Comparison of ENCODE assay signal across 18 cellular contexts in the genomic region with DNA sequence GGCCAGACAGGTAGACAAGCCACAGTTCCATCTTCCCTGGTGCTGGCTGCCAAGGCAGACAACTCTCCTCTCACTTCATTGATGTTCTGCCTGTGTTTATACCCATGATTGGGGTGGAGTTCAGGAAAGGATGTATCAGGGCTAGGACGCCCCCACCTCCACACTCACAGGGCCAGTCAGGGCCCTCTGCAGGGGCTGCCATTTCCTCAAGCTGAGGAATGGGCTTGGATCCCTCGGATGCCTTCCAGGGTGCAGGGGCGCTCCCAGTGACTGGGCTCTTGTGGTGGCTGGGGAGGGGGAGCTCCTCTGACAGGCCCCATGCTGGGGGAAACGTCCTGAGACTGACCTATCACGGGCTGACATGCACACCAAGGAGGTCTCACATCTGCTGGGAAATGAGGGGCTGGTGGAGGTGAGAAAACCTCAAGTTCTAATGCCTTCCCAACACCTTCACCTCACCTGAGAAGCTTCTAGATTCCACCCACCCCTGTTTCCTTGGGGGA. TPM values are rescaled to one million over a fixed set of nuclear protein-coding genes. Genes with fewer than 3 reads are reported as not detected.
DNase-seq lines count a peak whose midpoint lies in the region; ATAC-seq, FAIRE-seq and TF ChIP-seq lines count a peak whose summit lies in the region.
"Had no signal": no experiment of that assay in that cellular context is flagged by ENCODE, and none has a peak within 500 bp of the region (broad histone marks: within the 10 kb centered on the region; RNA-seq: fewer than 3 reads in every experiment).

No MANE protein-coding gene starts in this region.

- H3K4me1 ChIP-seq in PC-3 (ENCODE audit: insufficient read depth, low read length) (peaks cover 56% of the 10 kb centered on the region), H1 (replicated peaks in 1 of 4; ENCODE audit: control insufficient read depth in 3 of 4, insufficient read depth in 4 of 4, low read length in 3 of 4) (peaks cover 0 to 14% (median 9%) of the 10 kb centered on the region in 4 experiments; a peak in 5 of 7 replicates), thymus (ENCODE audit: control insufficient read depth, insufficient read depth, low read length) (peaks cover 65% of the 10 kb centered on the region), SK-N-SH (ENCODE audit: control insufficient read depth in 1 of 2, insufficient read depth in 2 of 2, low read depth in 1 of 2, low read length in 1 of 2) (peaks cover 0 to 9% of the 10 kb centered on the region in 2 experiments; a peak in 2 of 4 replicates)
- H3K4me1 ChIP-seq: uterus had no signal

- H3K27ac ChIP-seq in PC-3 (ENCODE audit: low read length) (peak overlapping the region; percentile 100), H1 (ENCODE audit: low read depth, low read length) (no peak overlapping the region), thymus (ENCODE audit: low read depth) (peak overlapping the region; percentile 98), SK-N-SH (ENCODE audit: low read depth in 2 of 2, low read length in 1 of 2) (no peak overlapping the region)
- H3K27ac ChIP-seq: adrenal gland, uterus had no signal

- H4K8ac ChIP-seq in H1 (ENCODE audit: extremely low read depth, insufficient read depth, low read length) = peak overlapping the region; percentile 58; the same call in 1 of the 2 replicates

- intact Hi-C loops in PC-3 (cut with micrococcal nuclease) = no loop called here

- H3K9me3 Mint-ChIP-seq in activated naive CD4-positive, alpha-beta T cell treated with anti-CD3 and anti-CD28 coated beads, Interleukin-2, amount 50 U/mL, for 24 hours = no peaks in the 10 kb centered on the region

- H3K4me2 ChIP-seq in PC-3 (ENCODE audit: low read length) = no peak overlapping the region
- no peak overlapping the region for H3K4me2 ChIP-seq in H1 (ENCODE audit: insufficient read depth in 1 of 2, low read depth in 2 of 2, low read length in 2 of 2)
- H3K4me2 ChIP-seq in SK-N-SH = no peak overlapping the region

- H2BK20ac ChIP-seq in H1 (ENCODE audit: low read length) = no peak overlapping the region

- H3K36me3 Mint-ChIP-seq in activated naive CD4-positive, alpha-beta T cell treated with anti-CD3 and anti-CD28 coated beads, Interleukin-2, amount 50 U/mL, for 24 hours = no peaks in the 10 kb centered on the region

- no peak overlapping the region for H3K4ac ChIP-seq in H1 (replicated peaks; ENCODE audit: insufficient read length, low read depth, low read length)

- ATAC-seq in PC-3 (no peak), GM18498 (IDR thresholded peaks at IDR 0.05; ENCODE audit: unreplicated experiment) (no peak), HG03460 (IDR thresholded peaks at IDR 0.05; ENCODE audit: unreplicated experiment) (no peak)
- ATAC-seq: HCT116 had no signal

- CTCF ChIA-PET in PC-3 (lab: Charles Lee) = no interaction called here
- CTCF ChIA-PET in H1 (lab: Charles Lee; ENCODE audit: partially characterized antibody) = interaction anchor here (0.8 to 5.5 kb wide), 13 partner anchors 9 to 379 kb away, joined by 3 to 48 read pairs (median 5); no protein-coding TSS in a partner anchor
- CTCF ChIA-PET in SK-N-SH (lab: Yijun Ruan, JAX) = interaction anchor here (1.2 to 1.7 kb wide), 2 partner anchors 20 to 28 kb away, joined by 3 to 7 read pairs; no protein-coding TSS in a partner anchor

- WGBS in H1 (ENCODE audit: extremely low coverage in 1 of 2, insufficient coverage in 1 of 2, insufficient read length in 1 of 2, insufficient replicate concordance in 2 of 2, low coverage in 1 of 2, low lambda C conversion rate in 2 of 2, missing lambda C conversion rate in 1 of 2), 2 experiments = 71% methylated on average over 5 of the region's 5 CpGs; no CpG with 5 or more reads in 1 of the 2 experiments
- WGBS in thymus = 66% methylated on average over 5 of the region's 5 CpGs
- 43% methylated on average over 1 of the region's 5 CpGs for WGBS in SK-N-SH (ENCODE audit: low lambda C conversion rate)

- no peaks in the 10 kb centered on the region for H3K9me3 ChIP-seq in PC-3 (ENCODE audit: low read length)
- H3K9me3 ChIP-seq in H1 (ENCODE audit: insufficient read depth in 2 of 2, low read depth in 1 of 2, low read length in 1 of 2) = no peaks in the 10 kb centered on the region
- H3K9me3 ChIP-seq in thymus (ENCODE audit: control insufficient read depth) = no peaks in the 10 kb centered on the region
- no peaks in the 10 kb centered on the region for H3K9me3 ChIP-seq in SK-N-SH
- H3K9me3 ChIP-seq: adrenal gland, uterus had no signal

- no peaks in the 10 kb centered on the region; the same call in 1 of the 2 replicates for H3K23me2 ChIP-seq in H1 (ENCODE audit: low read depth, low read length)

- H2BK5ac ChIP-seq in H1 (ENCODE audit: low read depth, low read length) = no peak overlapping the region

- no peak overlapping the region for H4K91ac ChIP-seq in H1 (replicated peaks; ENCODE audit: insufficient read length, low read length)

- H3F3A ChIP-seq in PC-3 (ENCODE audit: low read length, unreplicated experiment) (peaks cover 6% of the 10 kb centered on the region), SK-N-SH (replicated peaks; ENCODE audit: insufficient read depth) (peaks cover 7% of the 10 kb centered on the region)

- no peaks in the 10 kb centered on the region for H3K27me3 Mint-ChIP-seq in activated naive CD4-positive, alpha-beta T cell treated with anti-CD3 and anti-CD28 coated beads, Interleukin-2, amount 50 U/mL, for 24 hours

- H3K4me3 ChIP-seq in PC-3 (ENCODE audit: low read length) (no peak overlapping the region), H1 (ENCODE audit: extremely low read depth in 1 of 4, insufficient read depth in 2 of 4, low read depth in 3 of 4, low read length in 4 of 4) (no peak overlapping the region), thymus (ENCODE audit: low read length) (no peak overlapping the region), SK-N-SH (ENCODE audit: low read depth in 2 of 2, low read length in 1 of 2) (no peak overlapping the region)
- H3K4me3 ChIP-seq: adrenal gland, uterus had no signal

- no peak overlapping the region; the same call in 1 of the 2 replicates for H2BK15ac ChIP-seq in H1 (ENCODE audit: low read length)

- H3K27ac Mint-ChIP-seq in activated naive CD4-positive, alpha-beta T cell treated with anti-CD3 and anti-CD28 coated beads, Interleukin-2, amount 50 U/mL, for 24 hours = peak overlapping the region; percentile 97

- no peak overlapping the region for H3K9ac ChIP-seq in PC-3 (ENCODE audit: low read length)
- H3K9ac ChIP-seq in H1 (replicated peaks in 1 of 4; ENCODE audit: extremely low read depth in 1 of 4, low read depth in 3 of 4, low read length in 3 of 4) = no peak overlapping the region
- H3K9ac ChIP-seq in SK-N-SH = no peak overlapping the region

- H2BK120ac ChIP-seq in H1 (replicated peaks; ENCODE audit: low read depth, low read length) = no peak overlapping the region

- BruUV-seq in PC-3 (replicated peaks; lab: Mats Ljungman, UMichigan) = no TSS peak

- no peak overlapping the region for H3K23ac ChIP-seq in H1 (ENCODE audit: insufficient read length)

- H3K79me2 ChIP-seq in PC-3 (ENCODE audit: low read length) (peaks cover 6% of the 10 kb centered on the region), H1 (ENCODE audit: control insufficient read depth in 1 of 2, insufficient read depth in 2 of 2, low read length in 2 of 2) (no peaks in the 10 kb centered on the region), SK-N-SH (ENCODE audit: insufficient read depth) (no peaks in the 10 kb centered on the region)

- TF ChIP-seq EP300 in H1 (IDR thresholded peaks at IDR 0.05; ENCODE audit: borderline replicate concordance in 1 of 2, low read depth in 2 of 2, low read length in 2 of 2) (no peak), SK-N-SH (IDR thresholded peaks at IDR 0.05; ENCODE audit: borderline replicate concordance in 1 of 2, low read depth in 1 of 2, low read length in 1 of 2) (no peak)

- H4K5ac ChIP-seq in H1 (ENCODE audit: insufficient read length, low read depth, low read length) = no peak overlapping the region

- no peak overlapping the region for H2BK12ac ChIP-seq in H1 (ENCODE audit: low read depth, low read length)

- H3K27me3 ChIP-seq in PC-3 (ENCODE audit: low read length) (no peaks in the 10 kb centered on the region), H1 (replicated peaks in 1 of 4; ENCODE audit: control insufficient read depth in 3 of 4, extremely low read depth in 1 of 4, insufficient read depth in 3 of 4, low read length in 3 of 4) (no peaks in the 10 kb centered on the region; a peak in 2 of 7 replicates), thymus (ENCODE audit: control insufficient read depth, insufficient read depth) (no peaks in the 10 kb centered on the region), SK-N-SH (ENCODE audit: insufficient read depth) (no peaks in the 10 kb centered on the region)
- H3K27me3 ChIP-seq: adrenal gland, uterus had no signal

- no peak for TF ChIP-seq POLR2A in H1 (IDR thresholded peaks at IDR 0.05; ENCODE audit: control extremely low read depth in 1 of 2, low read depth in 2 of 2, low read length in 2 of 2)

- FAIRE-seq in H1 (lab: Jason Lieb, UNC) = no peak
- FAIRE-seq: HTR-8/SVneo, keratinocyte had no signal

- H2AFZ ChIP-seq in PC-3 (ENCODE audit: low read length) (no peak overlapping the region), H1 (ENCODE audit: low read length) (no peak overlapping the region), SK-N-SH (ENCODE audit: low read depth) (no peak overlapping the region)

- peaks cover 82% of the 10 kb centered on the region for H3K4me1 Mint-ChIP-seq in activated naive CD4-positive, alpha-beta T cell treated with anti-CD3 and anti-CD28 coated beads, Interleukin-2, amount 50 U/mL, for 24 hours

- no peak for TF ChIP-seq CTCF in PC-3 (conservative IDR thresholded peaks at IDR 0.05; ENCODE audit: low read depth, low read length)
- no peak for TF ChIP-seq CTCF in H1 (IDR thresholded peaks at IDR 0.05; ENCODE audit: control extremely low read depth in 1 of 3, insufficient read depth in 1 of 3, low read depth in 1 of 3, low read length in 3 of 3)
- no peak for TF ChIP-seq CTCF in SK-N-SH (IDR thresholded peaks at IDR 0.05)

- TF ChIP-seq RAD21 in H1 (IDR thresholded peaks at IDR 0.05 in 1 of 2, conservative IDR thresholded peaks at IDR 0.05 in 1 of 2; ENCODE audit: low read depth in 2 of 2, low read length in 2 of 2) (no peak), SK-N-SH (IDR thresholded peaks at IDR 0.05; ENCODE audit: low read length) (no peak)

- no peak overlapping the region for H3K14ac ChIP-seq in H1 (ENCODE audit: insufficient read length)

- POLR2A ChIA-PET in PC-3 (lab: Charles Lee; ENCODE audit: unreplicated experiment) = no interaction called here
- POLR2A ChIA-PET in H1 (lab: Charles Lee; ENCODE audit: partially characterized antibody) = interaction anchor here (1.0 to 1.4 kb wide), 2 partner anchors 14 to 16 kb away, joined by 3 read pairs; no protein-coding TSS in a partner anchor
- POLR2A ChIA-PET in SK-N-SH (lab: Yijun Ruan, JAX) = no interaction called here

- peak overlapping the region; percentile 64 for H3K4me3 Mint-ChIP-seq in activated naive CD4-positive, alpha-beta T cell treated with anti-CD3 and anti-CD28 coated beads, Interleukin-2, amount 50 U/mL, for 24 hours

- H3K9me2 ChIP-seq in PC-3 (replicated peaks; ENCODE audit: low read length) (no peaks in the 10 kb centered on the region), SK-N-SH (no peaks in the 10 kb centered on the region)

- no peak overlapping the region for H3K18ac ChIP-seq in H1 (ENCODE audit: extremely low read depth, low read length)

- no peaks in the 10 kb centered on the region for H3K79me1 ChIP-seq in H1 (ENCODE audit: low read depth, low read length)

- H3K36me3 ChIP-seq in PC-3 (ENCODE audit: low read depth, low read length) = no peaks in the 10 kb centered on the region
- H3K36me3 ChIP-seq in H1 (ENCODE audit: control insufficient read depth in 2 of 4, insufficient read depth in 4 of 4, low read length in 3 of 4) = no peaks in the 10 kb centered on the region
- no peaks in the 10 kb centered on the region for H3K36me3 ChIP-seq in thymus (ENCODE audit: control insufficient read depth, insufficient read depth)
- no peaks in the 10 kb centered on the region for H3K36me3 ChIP-seq in SK-N-SH (replicated peaks in 1 of 2; ENCODE audit: control insufficient read depth in 1 of 2, insufficient read depth in 2 of 2, low read length in 1 of 2)
- H3K36me3 ChIP-seq: adrenal gland, uterus had no signal

- H4K20me1 ChIP-seq in PC-3 (ENCODE audit: low read length) (no peaks in the 10 kb centered on the region), H1 (replicated peaks in 1 of 2; ENCODE audit: control insufficient read depth in 1 of 2, insufficient read depth in 2 of 2, low read length in 2 of 2) (no peaks in the 10 kb centered on the region), SK-N-SH (ENCODE audit: insufficient read depth) (no peaks in the 10 kb centered on the region)

- H2AK5ac ChIP-seq in H1 (ENCODE audit: low read depth, low read length) = no peak overlapping the region

- H3K56ac ChIP-seq in H1 (replicated peaks; ENCODE audit: insufficient read length, low read depth, low read length) = no peak overlapping the region

- no peak for DNase-seq in activated naive CD4-positive, alpha-beta T cell treated with anti-CD3 and anti-CD28 coated beads, Interleukin-2, amount 50 U/mL, for 16 hours
- DNase-seq in PC-3 (no peak), H1 (ENCODE audit: low read depth in 1 of 2, low spot score in 2 of 2) (no peak), SK-N-SH (no peak)
- DNase-seq: adrenal gland, NCI-H1048, NCI-H226, uterus had no signal

RNA-seq across cellular contexts. Expression of a gene that starts 31.4 kb away (rescaled TPM):
- 74.9 and 75.9 TPM in 2 replicates for total RNA-seq in PC-3 (2014; rRNA removed)
- total RNA-seq in H1 (2021; fragmentation: NEBNext Ultra II Directional; extraction: Animal tissue kit (Norgen Biotek cat#: 25700)) = 14.6 and 15.0 TPM in 2 replicates
- polyA plus RNA-seq in H1 (2011; rRNA removed) (10.7 and 13.4 TPM in 2 replicates), thymus (12.3 TPM), SK-N-SH (2012; rRNA removed) (0.80 and 1.3 TPM in 2 replicates)
- 10.9 TPM for polyA plus RNA-seq in H1 (2011; cell fraction: cytosol; rRNA removed)
- polyA plus RNA-seq in H1 (2011; cell fraction: nucleus; rRNA removed) = 19.2 TPM
- polyA plus RNA-seq in H1 (2012, experiment 1 of 2) = 10.5 to 14.0 TPM (median 12.0 TPM) in 4 replicates
- 11.5 TPM for polyA plus RNA-seq in H1 (2012, experiment 2 of 2)
- polyA plus RNA-seq in H1 (2013, experiment 1 of 2) = 16.7 TPM
- 16.7 TPM for polyA plus RNA-seq in H1 (2013, experiment 2 of 2)
- 10.7 and 12.5 TPM in 2 replicates for polyA minus RNA-seq in H1 (2011; rRNA and poly(A)+ RNA removed)
- 4.6 TPM for polyA minus RNA-seq in H1 (2011; cell fraction: cytosol; rRNA and poly(A)+ RNA removed)
- polyA minus RNA-seq in H1 (2011; cell fraction: nucleus; rRNA and poly(A)+ RNA removed) = 9.5 TPM
- 0.50 and 0.92 TPM in 2 replicates for polyA plus RNA-seq in SK-N-SH (2012; cell fraction: cytosol; rRNA removed)
- 1.1 and 1.3 TPM in 2 replicates for polyA plus RNA-seq in SK-N-SH (2012; cell fraction: nucleus; rRNA removed)

RNA-seq across cellular contexts. Expression of a gene that starts 34.9 kb away (rescaled TPM):
- 0.18 TPM in 1 of 2 replicates, not detected in the other for total RNA-seq in PC-3 (2014; rRNA removed)
- total RNA-seq in H1 (2021; fragmentation: NEBNext Ultra II Directional; extraction: Animal tissue kit (Norgen Biotek cat#: 25700)) = 1.9 and 3.3 TPM in 2 replicates
- polyA plus RNA-seq in H1 (2011; rRNA removed) (7.2 and 7.5 TPM in 2 replicates), thymus (1.0 TPM), SK-N-SH (2012; rRNA removed) (0.08 TPM in 1 of 2 replicates, not detected in the other)
- 6.9 TPM for polyA plus RNA-seq in H1 (2011; cell fraction: cytosol; rRNA removed)
- polyA plus RNA-seq in H1 (2011; cell fraction: nucleus; rRNA removed) = 7.1 TPM
- polyA plus RNA-seq in H1 (2012, experiment 1 of 2) = 3.6 to 5.9 TPM (median 4.9 TPM) in 4 replicates
- 4.9 TPM for polyA plus RNA-seq in H1 (2012, experiment 2 of 2)
- 2.0 TPM for polyA plus RNA-seq in H1 (2013, experiment 1 of 2)
- polyA plus RNA-seq in H1 (2013, experiment 2 of 2) = 2.0 TPM
- polyA minus RNA-seq in H1 (2011; rRNA and poly(A)+ RNA removed) = 6.3 and 7.6 TPM in 2 replicates
- polyA minus RNA-seq in H1 (2011; cell fraction: cytosol; rRNA and poly(A)+ RNA removed) = 4.3 TPM
- polyA minus RNA-seq in H1 (2011; cell fraction: nucleus; rRNA and poly(A)+ RNA removed) = 2.8 TPM
- 0.03 TPM in 1 of 2 replicates, not detected in the other for polyA plus RNA-seq in SK-N-SH (2012; cell fraction: cytosol; rRNA removed)
- not detected in 2 replicates for polyA plus RNA-seq in SK-N-SH (2012; cell fraction: nucleus; rRNA removed)
- total RNA-seq: glomerular endothelial cell; pulmonary artery endothelial cell; T-helper 1 cell treated with Interleukin-12 subunit alpha and Interleukin-12 subunit beta and Interleukin-4 antibody, amounts not matched to agents 30 ng/mL and 1 ng/mL, for 36 hours had no signal
- polyA plus RNA-seq: keratinocyte had no signal

RNA-seq across cellular contexts. Expression of a gene that starts 58.6 kb away (rescaled TPM):
- 46.1 and 57.1 TPM in 2 replicates for total RNA-seq in PC-3 (2014; rRNA removed)
- 71.5 and 76.7 TPM in 2 replicates for total RNA-seq in H1 (2021; fragmentation: NEBNext Ultra II Directional; extraction: Animal tissue kit (Norgen Biotek cat#: 25700))
- polyA plus RNA-seq in H1 (2011; rRNA removed) = 183 and 186 TPM in 2 replicates
- 101 TPM for polyA plus RNA-seq in H1 (2011; cell fraction: cytosol; rRNA removed)
- 85.9 TPM for polyA plus RNA-seq in H1 (2011; cell fraction: nucleus; rRNA removed)
- polyA plus RNA-seq in H1 (2012, experiment 1 of 2) = 56.4 to 78.9 TPM (median 73.2 TPM) in 4 replicates
- 143 TPM for polyA plus RNA-seq in H1 (2012, experiment 2 of 2)
- 41.2 TPM for polyA plus RNA-seq in H1 (2013, experiment 1 of 2)
- polyA plus RNA-seq in H1 (2013, experiment 2 of 2) = 42.3 TPM
- 83.6 and 88.4 TPM in 2 replicates for polyA minus RNA-seq in H1 (2011; rRNA and poly(A)+ RNA removed)
- polyA minus RNA-seq in H1 (2011; cell fraction: cytosol; rRNA and poly(A)+ RNA removed) = 31.5 TPM
- polyA minus RNA-seq in H1 (2011; cell fraction: nucleus; rRNA and poly(A)+ RNA removed) = 27.7 TPM
- 38.7 TPM for polyA plus RNA-seq in thymus
- 81.1 and 89.7 TPM in 2 replicates for polyA plus RNA-seq in SK-N-SH (2012; rRNA removed)
- 60.5 and 70.6 TPM in 2 replicates for polyA plus RNA-seq in SK-N-SH (2012; cell fraction: cytosol; rRNA removed)
- polyA plus RNA-seq in SK-N-SH (2012; cell fraction: nucleus; rRNA removed) = 33.2 and 36.5 TPM in 2 replicates

Comparison
In these comparisons a context has a peak if more than half of its experiments do, and no peak if none do; other contexts are left out.
1. H3K27ac ChIP-seq: peak in PC-3 (single experiment) and thymus (single experiment); none in H1 (single experiment) and SK-N-SH (0 of 2).